2 cellular contexts compared by ENCODE assay signal in the genomic region with DNA sequence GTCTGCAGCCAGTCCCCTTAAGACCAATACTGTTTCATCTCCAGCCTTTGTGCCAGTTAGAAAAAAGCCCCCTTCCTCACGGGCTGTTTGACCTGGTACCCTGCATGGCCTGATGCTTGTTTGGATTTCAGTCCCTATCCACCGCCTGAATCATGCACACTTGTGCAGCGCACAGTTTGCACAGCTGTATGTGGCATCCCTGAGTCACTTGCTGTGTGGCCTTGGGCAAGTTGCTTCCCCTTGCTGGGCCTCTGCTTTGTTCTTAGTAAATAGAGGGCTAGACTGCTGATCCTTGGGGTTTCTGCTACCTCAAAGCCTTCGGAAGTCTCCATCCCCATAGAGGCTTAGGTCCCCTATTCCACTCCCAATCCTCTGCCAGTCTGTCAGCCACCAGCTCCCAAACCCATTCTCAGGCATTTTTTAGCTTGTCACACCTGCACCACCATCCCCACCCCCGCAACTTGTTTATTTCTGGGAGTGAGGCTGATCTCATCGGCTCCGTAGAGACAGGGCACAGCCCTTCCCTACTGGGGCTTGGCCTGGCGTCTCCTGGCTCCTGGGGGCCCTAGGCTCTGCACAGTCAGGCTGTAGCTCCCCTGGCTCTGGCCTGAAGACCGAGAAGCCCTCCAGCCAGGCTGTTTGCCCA.
TF ChIP-seq lines count a peak whose summit lies in the region.

No MANE protein-coding gene starts in this region.

TF ChIP-seq in GM23338, 12 proteins besides CTCF, POLR2A, EP300 and RAD21 (continues in another document):
- TF ChIP-seq EZH2 (IDR thresholded peaks at IDR 0.05; ENCODE audit: low read depth, unreplicated experiment) (no peak), EZH2phosphoT487 (IDR thresholded peaks at IDR 0.05; ENCODE audit: unreplicated experiment) (no peak), ZNF114 (CRISPR knock-in tag; IDR thresholded peaks at IDR 0.05) (no peak), NANOG (IDR thresholded peaks at IDR 0.05; ENCODE audit: borderline replicate concordance) (no peak), ZNF331 (CRISPR knock-in tag; IDR thresholded peaks at IDR 0.05; ENCODE audit: low read depth) (no peak), POLR2AphosphoS5 (IDR thresholded peaks at IDR 0.05; ENCODE audit: low read depth) (no peak), JUNB (IDR thresholded peaks at IDR 0.05; ENCODE audit: unreplicated experiment) (no peak)
- TF ChIP-seq, protein P1, sequence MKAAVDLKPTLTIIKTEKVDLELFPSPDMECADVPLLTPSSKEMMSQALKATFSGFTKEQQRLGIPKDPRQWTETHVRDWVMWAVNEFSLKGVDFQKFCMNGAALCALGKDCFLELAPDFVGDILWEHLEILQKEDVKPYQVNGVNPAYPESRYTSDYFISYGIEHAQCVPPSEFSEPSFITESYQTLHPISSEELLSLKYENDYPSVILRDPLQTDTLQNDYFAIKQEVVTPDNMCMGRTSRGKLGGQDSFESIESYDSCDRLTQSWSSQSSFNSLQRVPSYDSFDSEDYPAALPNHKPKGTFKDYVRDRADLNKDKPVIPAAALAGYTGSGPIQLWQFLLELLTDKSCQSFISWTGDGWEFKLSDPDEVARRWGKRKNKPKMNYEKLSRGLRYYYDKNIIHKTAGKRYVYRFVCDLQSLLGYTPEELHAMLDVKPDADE (IDR thresholded peaks at IDR 0.05) = no peak
- TF ChIP-seq, protein P2, sequence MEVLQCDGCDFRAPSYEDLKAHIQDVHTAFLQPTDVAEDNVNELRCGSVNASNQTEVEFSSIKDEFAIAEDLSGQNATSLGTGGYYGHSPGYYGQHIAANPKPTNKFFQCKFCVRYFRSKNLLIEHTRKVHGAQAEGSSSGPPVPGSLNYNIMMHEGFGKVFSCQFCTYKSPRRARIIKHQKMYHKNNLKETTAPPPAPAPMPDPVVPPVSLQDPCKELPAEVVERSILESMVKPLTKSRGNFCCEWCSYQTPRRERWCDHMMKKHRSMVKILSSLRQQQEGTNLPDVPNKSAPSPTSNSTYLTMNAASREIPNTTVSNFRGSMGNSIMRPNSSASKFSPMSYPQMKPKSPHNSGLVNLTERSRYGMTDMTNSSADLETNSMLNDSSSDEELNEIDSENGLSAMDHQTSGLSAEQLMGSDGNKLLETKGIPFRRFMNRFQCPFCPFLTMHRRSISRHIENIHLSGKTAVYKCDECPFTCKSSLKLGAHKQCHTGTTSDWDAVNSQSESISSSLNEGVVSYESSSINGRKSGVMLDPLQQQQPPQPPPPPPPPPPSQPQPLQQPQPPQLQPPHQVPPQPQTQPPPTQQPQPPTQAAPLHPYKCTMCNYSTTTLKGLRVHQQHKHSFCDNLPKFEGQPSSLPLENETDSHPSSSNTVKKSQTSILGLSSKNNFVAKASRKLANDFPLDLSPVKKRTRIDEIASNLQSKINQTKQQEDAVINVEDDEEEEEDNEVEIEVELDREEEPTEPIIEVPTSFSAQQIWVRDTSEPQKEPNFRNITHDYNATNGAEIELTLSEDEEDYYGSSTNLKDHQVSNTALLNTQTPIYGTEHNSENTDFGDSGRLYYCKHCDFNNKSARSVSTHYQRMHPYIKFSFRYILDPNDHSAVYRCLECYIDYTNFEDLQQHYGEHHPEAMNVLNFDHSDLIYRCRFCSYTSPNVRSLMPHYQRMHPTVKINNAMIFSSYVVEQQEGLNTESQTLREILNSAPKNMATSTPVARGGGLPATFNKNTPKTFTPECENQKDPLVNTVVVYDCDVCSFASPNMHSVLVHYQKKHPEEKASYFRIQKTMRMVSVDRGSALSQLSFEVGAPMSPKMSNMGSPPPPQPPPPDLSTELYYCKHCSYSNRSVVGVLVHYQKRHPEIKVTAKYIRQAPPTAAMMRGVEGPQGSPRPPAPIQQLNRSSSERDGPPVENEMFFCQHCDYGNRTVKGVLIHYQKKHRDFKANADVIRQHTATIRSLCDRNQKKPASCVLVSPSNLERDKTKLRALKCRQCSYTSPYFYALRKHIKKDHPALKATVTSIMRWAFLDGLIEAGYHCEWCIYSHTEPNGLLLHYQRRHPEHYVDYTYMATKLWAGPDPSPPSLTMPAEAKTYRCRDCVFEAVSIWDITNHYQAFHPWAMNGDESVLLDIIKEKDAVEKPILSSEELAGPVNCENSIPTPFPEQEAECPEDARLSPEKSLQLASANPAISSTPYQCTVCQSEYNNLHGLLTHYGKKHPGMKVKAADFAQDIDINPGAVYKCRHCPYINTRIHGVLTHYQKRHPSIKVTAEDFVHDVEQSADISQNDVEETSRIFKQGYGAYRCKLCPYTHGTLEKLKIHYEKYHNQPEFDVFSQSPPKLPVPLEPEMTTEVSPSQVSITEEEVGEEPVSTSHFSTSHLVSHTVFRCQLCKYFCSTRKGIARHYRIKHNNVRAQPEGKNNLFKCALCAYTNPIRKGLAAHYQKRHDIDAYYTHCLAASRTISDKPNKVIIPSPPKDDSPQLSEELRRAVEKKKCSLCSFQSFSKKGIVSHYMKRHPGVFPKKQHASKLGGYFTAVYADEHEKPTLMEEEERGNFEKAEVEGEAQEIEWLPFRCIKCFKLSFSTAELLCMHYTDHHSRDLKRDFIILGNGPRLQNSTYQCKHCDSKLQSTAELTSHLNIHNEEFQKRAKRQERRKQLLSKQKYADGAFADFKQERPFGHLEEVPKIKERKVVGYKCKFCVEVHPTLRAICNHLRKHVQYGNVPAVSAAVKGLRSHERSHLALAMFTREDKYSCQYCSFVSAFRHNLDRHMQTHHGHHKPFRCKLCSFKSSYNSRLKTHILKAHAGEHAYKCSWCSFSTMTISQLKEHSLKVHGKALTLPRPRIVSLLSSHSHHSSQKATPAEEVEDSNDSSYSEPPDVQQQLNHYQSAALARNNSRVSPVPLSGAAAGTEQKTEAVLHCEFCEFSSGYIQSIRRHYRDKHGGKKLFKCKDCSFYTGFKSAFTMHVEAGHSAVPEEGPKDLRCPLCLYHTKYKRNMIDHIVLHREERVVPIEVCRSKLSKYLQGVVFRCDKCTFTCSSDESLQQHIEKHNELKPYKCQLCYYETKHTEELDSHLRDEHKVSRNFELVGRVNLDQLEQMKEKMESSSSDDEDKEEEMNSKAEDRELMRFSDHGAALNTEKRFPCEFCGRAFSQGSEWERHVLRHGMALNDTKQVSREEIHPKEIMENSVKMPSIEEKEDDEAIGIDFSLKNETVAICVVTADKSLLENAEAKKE (CRISPR knock-in tag; IDR thresholded peaks at IDR 0.05) = no peak

TF ChIP-seq in H1, 55 proteins besides CTCF, POLR2A, EP300 and RAD21:
- TF ChIP-seq TCF12 (IDR thresholded peaks at IDR 0.05; ENCODE audit: low read depth, low read length) (0 out of 2 replicates have a peak, but pooled peaks have one; percentile 25), TBP (IDR thresholded peaks at IDR 0.05; ENCODE audit: low read depth, low read length) (no peak), CREB1 (IDR thresholded peaks at IDR 0.05) (no peak), RNF2 (IDR thresholded peaks at IDR 0.05; ENCODE audit: borderline replicate concordance, low read depth, low read length, missing control alignments, poor library complexity, severe bottlenecking) (no peak), BACH1 (IDR thresholded peaks at IDR 0.05; ENCODE audit: low read length) (no peak), NRF1 (IDR thresholded peaks at IDR 0.05; ENCODE audit: low read depth, low read length) (no peak), CHD2 (IDR thresholded peaks at IDR 0.05; ENCODE audit: low read length) (no peak), KDM1A (IDR thresholded peaks at IDR 0.05; ENCODE audit: borderline replicate concordance, low read length) (peak; percentile 60; the same call in 1 of the 2 replicates)
- TF ChIP-seq, protein P3, sequence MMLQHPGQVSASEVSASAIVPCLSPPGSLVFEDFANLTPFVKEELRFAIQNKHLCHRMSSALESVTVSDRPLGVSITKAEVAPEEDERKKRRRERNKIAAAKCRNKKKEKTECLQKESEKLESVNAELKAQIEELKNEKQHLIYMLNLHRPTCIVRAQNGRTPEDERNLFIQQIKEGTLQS (IDR thresholded peaks at IDR 0.05; ENCODE audit: insufficient read depth, low read depth, low read length) = no peak
